In the genomic region with DNA sequence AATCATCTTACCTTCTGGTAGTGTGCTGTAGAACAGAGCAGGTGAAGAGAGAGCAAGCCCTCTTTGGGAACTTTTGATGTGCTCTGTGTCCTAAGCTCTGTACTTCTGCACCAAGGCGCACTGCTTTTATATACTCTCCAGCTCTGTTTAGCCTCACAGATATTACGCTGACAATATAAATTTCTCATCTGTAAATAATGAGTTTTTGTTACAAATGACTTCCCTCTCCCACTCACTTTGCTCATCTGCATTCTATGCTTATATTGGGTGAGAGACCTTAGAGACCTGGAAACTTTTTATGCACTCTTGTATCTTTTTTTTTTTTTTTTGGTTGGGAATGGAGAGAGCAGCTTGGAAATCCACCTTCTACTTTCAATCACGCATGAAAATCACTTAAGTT, we compare ENCODE assay signal across 32 cellular contexts. TPM values are rescaled to one million over a fixed set of nuclear protein-coding genes. Genes with fewer than 3 reads are reported as not detected.
"Had no signal": no experiment of that assay in that cellular context is flagged by ENCODE, and none has a peak within 500 bp of the region (broad histone marks: within the 10 kb centered on the region; RNA-seq: fewer than 3 reads in every experiment).

A gene (minus strand): TSS at position 101 of the 400 bp plus-strand sequence. CDS start 3,069 bp downstream, outside the sequence.

- H3K27me3 ChIP-seq: brain microvascular endothelial cell, MG63 had no signal

- FAIRE-seq: RCC 7860 had no signal

- DNase-seq: activated CD4-positive, alpha-beta memory T cell treated with anti-CD3 and anti-CD28 coated beads, Interleukin-2, amount 10 ng/mL, durations not matched to agents 7 days and 5 days; activated CD4-positive, alpha-beta T cell treated with anti-CD3 and anti-CD28 coated beads for 1 hour; activated CD4-positive, alpha-beta T cell treated with anti-CD3 and anti-CD28 coated beads for 48 hours; activated CD4-positive, CD25-positive, alpha-beta regulatory T cell; activated CD8-positive, alpha-beta memory T cell treated with anti-CD3 and anti-CD28 coated beads for 24 hours; activated CD8-positive, alpha-beta memory T cell treated with anti-CD3 and anti-CD28 coated beads, Interleukin-2, amount 10 ng/mL, durations not matched to agents 7 days and 5 days; activated CD8-positive, alpha-beta memory T cell treated with anti-CD3 and anti-CD28 coated beads, Interleukin-2, amount 50 U/mL, for 48 hours; activated effector memory CD4-positive, alpha-beta T cell treated with Interleukin-2 at 50 U/mL for 16 hours; activated naive CD4-positive, alpha-beta T cell treated with anti-CD3 and anti-CD28 coated beads, Interleukin-2, amount 10 ng/mL, durations not matched to agents 7 days and 5 days; activated naive CD8-positive, alpha-beta T cell treated with anti-CD3 and anti-CD28 coated beads, Interleukin-2, amount 50 U/mL, for 24 hours; activated T-cell treated with anti-CD3 and anti-CD28 coated beads, Interleukin-2, amount 50 U/mL, for 48 hours; anterior cingulate cortex; brain microvascular endothelial cell; central memory CD4-positive, alpha-beta T cell; Kasumi-1; KG1; MG63; NCI-H1048; NCI-H1105 treated with DMSO at 0.1 percent for 48 hours; NCI-H1436; NCI-H1694; NCI-H1930; NCI-H345; NCI-H524 treated with DMSO at 0.1 percent for 48 hours; Right ventricle myocardium superior; SW 1271; T-helper 1 cell; T-helper 2 cell; T-helper 9 cell; WERI-Rb-1 had no signal

- H3K36me3 ChIP-seq: brain microvascular endothelial cell, MG63, WERI-Rb-1 had no signal

- H3K9me3 ChIP-seq: MG63 had no signal

- H3K27ac ChIP-seq: brain microvascular endothelial cell, WERI-Rb-1 had no signal

- ATAC-seq: activated CD8-positive, alpha-beta memory T cell treated with anti-CD3 and anti-CD28 coated beads, Interleukin-2, amount 10 ng/mL, durations not matched to agents 7 days and 5 days; activated naive CD8-positive, alpha-beta T cell treated with anti-CD3 and anti-CD28 coated beads, Interleukin-2, amount 50 U/mL, for 24 hours had no signal

- H3K4me3 ChIP-seq: MG63 had no signal

RNA-seq across cellular contexts. Expression of the gene that starts here (rescaled TPM):
- total RNA-seq: activated CD4-positive, alpha-beta memory T cell treated with anti-CD3 and anti-CD28 coated beads, Interleukin-2, amount 10 ng/mL, durations not matched to agents 7 days and 5 days; activated CD8-positive, alpha-beta memory T cell treated with anti-CD3 and anti-CD28 coated beads, Interleukin-2, amount 10 ng/mL, durations not matched to agents 7 days and 5 days; NCI-H460; Right ventricle myocardium superior had no signal
